In genomic region chr14:103282932-103283331, GRCh38 we compare ENCODE assay signal across 21 cellular contexts.
"Had no signal": no experiment of that assay in that cellular context is flagged by ENCODE, and none has a peak within 500 bp of the region (broad histone marks: within the 10 kb centered on the region; RNA-seq: fewer than 3 reads in every experiment).

No MANE protein-coding gene starts in this region.

- H3K9me3 ChIP-seq: SJSA1 had no signal

- H3K27ac ChIP-seq: SJSA1, SK-N-MC had no signal

- DNase-seq: KBM-7, MV-4-11, NCI-H1048, NCI-H1105 treated with DMSO at 0.1 percent for 48 hours, NCI-H1417 treated with DMSO at 0.1 percent for 48 hours, NCI-H146, NCI-H1694 treated with DMSO at 0.1 percent for 48 hours, NCI-H1930, NCI-H2081, NCI-H2107, NCI-H2227 treated with DMSO at 0.1 percent for 48 hours, NCI-H524, NCI-H526 treated with DMSO at 0.1 percent for 48 hours, NCI-H748 treated with DMSO at 0.1 percent for 48 hours, Right ventricle myocardium superior, RPMI8226, SIG-M5 had no signal

- FAIRE-seq: RCC 7860 had no signal

- H3K4me1 ChIP-seq: SJSA1 had no signal

- H3K36me3 Mint-ChIP-seq: IgD-negative memory B cell had no signal

- H3K27ac Mint-ChIP-seq: IgD-negative memory B cell had no signal

- H3K4me3 ChIP-seq: SJSA1, SK-N-MC had no signal

- H3K4me3 Mint-ChIP-seq: IgD-negative memory B cell had no signal

- H3K36me3 ChIP-seq: SJSA1 had no signal

- H3K27me3 ChIP-seq: SJSA1 had no signal
